In genomic region chr17:82283208-82283749, GRCh38 we compare ENCODE assay signal across 8 cellular contexts. TPM values are rescaled to one million over a fixed set of nuclear protein-coding genes. Genes with fewer than 3 reads are reported as not detected.
DNase-seq lines count a peak whose midpoint lies in the region; ATAC-seq lines count a peak whose summit lies in the region.

No MANE protein-coding gene starts in this region.

- no peak overlapping the region for H2AFZ ChIP-seq in mesenchymal stem cell (ENCODE audit: low read depth, low read length)

- H3K4me3 ChIP-seq in mesenchymal stem cell (ENCODE audit: insufficient read depth in 1 of 2, low read depth in 1 of 2, low read length in 2 of 2), result no peak overlapping the region

- peak overlapping the region in 1 of 2 experiments; percentile 0 for H3K4ac ChIP-seq in mesenchymal stem cell (ENCODE audit: low read depth in 1 of 2, low read length in 2 of 2)

- no peak overlapping the region for H3K27ac ChIP-seq in mesenchymal stem cell (ENCODE audit: low read length, poor library complexity, severe bottlenecking)

- H4K91ac ChIP-seq in mesenchymal stem cell (ENCODE audit: low read length), result peak overlapping the region; percentile 66

- no peaks in the 10 kb centered on the region for H3K9me3 Mint-ChIP-seq in activated T-cell treated with anti-CD3 and anti-CD28 coated beads, Interleukin-2, amount 50 U/mL, for 4 hours

- H3K4me2 ChIP-seq in mesenchymal stem cell (ENCODE audit: low read length, poor library complexity, severe bottlenecking), result peak overlapping the region; percentile 32

- in situ Hi-C loops in Caki2 (cut with HindIII; ENCODE audit: low pct_unique_long_range_greater_than_20kb, low sequenced_read_pairs), result no loop called here

- peak; percentile 81 to 89 for ATAC-seq in activated T-cell treated with anti-CD3 and anti-CD28 coated beads, Interleukin-2, amount 50 U/mL, for 4 hours
- ATAC-seq in HG03196 (IDR thresholded peaks at IDR 0.05; ENCODE audit: unreplicated experiment) (no peak), HG03469 (IDR thresholded peaks at IDR 0.05; ENCODE audit: unreplicated experiment) (no peak)

- H3K36me3 Mint-ChIP-seq in activated T-cell treated with anti-CD3 and anti-CD28 coated beads, Interleukin-2, amount 50 U/mL, for 4 hours (ENCODE audit: insufficient read depth), result no peaks in the 10 kb centered on the region

- H3K9ac ChIP-seq in mesenchymal stem cell (ENCODE audit: low read length), result peak overlapping the region; percentile 15

- H3K18ac ChIP-seq in mesenchymal stem cell (ENCODE audit: low read depth in 1 of 2, low read length in 2 of 2), result peak overlapping the region; percentile 9 to 79

- H3K14ac ChIP-seq in mesenchymal stem cell (ENCODE audit: low read length in 2 of 2), result peak overlapping the region in 1 of 2 experiments; percentile 66

- H3K23ac ChIP-seq in mesenchymal stem cell (ENCODE audit: low read length in 2 of 2), result no peak overlapping the region

- H2BK12ac ChIP-seq in mesenchymal stem cell (ENCODE audit: low read length in 2 of 2), result peak overlapping the region in 1 of 2 experiments; percentile 74

- no peak overlapping the region for H3K4me3 Mint-ChIP-seq in activated T-cell treated with anti-CD3 and anti-CD28 coated beads, Interleukin-2, amount 50 U/mL, for 4 hours

- H3K27me3 ChIP-seq in mesenchymal stem cell (ENCODE audit: control insufficient read depth in 1 of 2, insufficient read depth in 1 of 2, low read length in 2 of 2), result no peaks in the 10 kb centered on the region

- DNase-seq in Caki2 (ENCODE audit: low read depth) (peak; percentile 78), M059J (ENCODE audit: low read depth) (peak; percentile 98), mesenchymal stem cell (peak; percentile 90), LoVo (ENCODE audit: low spot score) (no peak), GDM1 (lab: John Stamatoyannopoulos, UW) (no peak)
- DNase-seq in activated T-cell treated with anti-CD3 and anti-CD28 coated beads, Interleukin-2, amount 50 U/mL, for 4 hours, result peak; percentile 32

- H3K36me3 ChIP-seq in mesenchymal stem cell (ENCODE audit: control insufficient read depth in 1 of 2, insufficient read depth in 2 of 2, low read depth in 1 of 2, low read length in 2 of 2), result peaks cover 0 to under 1% of the 10 kb centered on the region in 2 experiments

- H3K79me1 ChIP-seq in mesenchymal stem cell (replicated peaks; ENCODE audit: low read length, poor library complexity, severe bottlenecking), result no peaks in the 10 kb centered on the region

- no peak overlapping the region for H2BK5ac ChIP-seq in mesenchymal stem cell (ENCODE audit: low read depth, low read length, poor library complexity, severe bottlenecking)

- peak overlapping the region; percentile 49 for H2AK5ac ChIP-seq in mesenchymal stem cell (ENCODE audit: low read length, severe bottlenecking)

- H2BK120ac ChIP-seq in mesenchymal stem cell (ENCODE audit: low read depth, low read length), result peak overlapping the region; percentile 11

- peaks cover 37% of the 10 kb centered on the region for H3K4me1 ChIP-seq in mesenchymal stem cell (ENCODE audit: control insufficient read depth, insufficient read depth, low read depth, low read length)

- H3K9me3 ChIP-seq in mesenchymal stem cell (ENCODE audit: control insufficient read depth, low read length), result no peaks in the 10 kb centered on the region

- peak overlapping the region; percentile 53 for H4K8ac ChIP-seq in mesenchymal stem cell (ENCODE audit: low read length)

- WGBS in mesenchymal stem cell, result 43% methylated on average over 13 of the region's 13 CpGs

- H3K27me3 Mint-ChIP-seq in activated T-cell treated with anti-CD3 and anti-CD28 coated beads, Interleukin-2, amount 50 U/mL, for 4 hours (ENCODE audit: low read depth), result no peaks in the 10 kb centered on the region

- H3K4me1 Mint-ChIP-seq in activated T-cell treated with anti-CD3 and anti-CD28 coated beads, Interleukin-2, amount 50 U/mL, for 4 hours (ENCODE audit: low read depth), result peaks cover 22% of the 10 kb centered on the region

- H2BK15ac ChIP-seq in mesenchymal stem cell (ENCODE audit: low read depth, poor library complexity, severe bottlenecking), result peak overlapping the region; percentile 8

RNA-seq across cellular contexts. Expression of gene CSNK1D, which starts 9.8 kb away (rescaled TPM):
- 73.2 and 80.4 TPM in 2 replicates for total RNA-seq in Caki2 (2014; rRNA removed; shearing (Covaris generic); ENCODE audit: low replicate concordance)
- 41.6 and 43.7 TPM in 2 replicates for total RNA-seq in M059J (2014; rRNA removed; shearing (Covaris generic))
- total RNA-seq in activated T-cell treated with anti-CD3 and anti-CD28 coated beads, Interleukin-2, amount 50 U/mL, for 4 hours, result 100 to 1,000 TPM; 152 to 170 (median 164) TPM
- 100 TPM for polyA plus RNA-seq in mesenchymal stem cell (2013, experiment 1 of 2)
- 98.8 TPM for polyA plus RNA-seq in mesenchymal stem cell (2013, experiment 2 of 2)

RNA-seq across cellular contexts. Expression of gene CD7, which starts 34.1 kb away (rescaled TPM):
- total RNA-seq in Caki2 (2014; rRNA removed; shearing (Covaris generic); ENCODE audit: low replicate concordance), result not detected in 2 replicates
- total RNA-seq in M059J (2014; rRNA removed; shearing (Covaris generic)), result not detected in 2 replicates
- total RNA-seq in activated T-cell treated with anti-CD3 and anti-CD28 coated beads, Interleukin-2, amount 50 U/mL, for 4 hours, result 100 to 1,000 TPM; 256 to 382 (median 364) TPM
- polyA plus RNA-seq in mesenchymal stem cell (2013, experiment 1 of 2), result 0.03 TPM
- polyA plus RNA-seq in mesenchymal stem cell (2013, experiment 2 of 2), result 0.12 TPM

RNA-seq across cellular contexts. Expression of gene SECTM1, which starts 50.3 kb away (rescaled TPM):
- 0.24 TPM in 1 of 2 replicates, not detected in the other for total RNA-seq in Caki2 (2014; rRNA removed; shearing (Covaris generic); ENCODE audit: low replicate concordance)
- 30.2 and 41.0 TPM in 2 replicates for total RNA-seq in M059J (2014; rRNA removed; shearing (Covaris generic))
- 1 to 10 TPM; 2.6 to 3.8 (median 3.0) TPM for total RNA-seq in activated T-cell treated with anti-CD3 and anti-CD28 coated beads, Interleukin-2, amount 50 U/mL, for 4 hours
- 3.1 TPM for polyA plus RNA-seq in mesenchymal stem cell (2013, experiment 1 of 2)
- polyA plus RNA-seq in mesenchymal stem cell (2013, experiment 2 of 2), result 3.2 TPM

RNA-seq across cellular contexts. Expression of gene SLC16A3, which starts 54.4 kb away (rescaled TPM):
- 589 and 677 TPM in 2 replicates for total RNA-seq in Caki2 (2014; rRNA removed; shearing (Covaris generic); ENCODE audit: low replicate concordance)
- total RNA-seq in M059J (2014; rRNA removed; shearing (Covaris generic)), result 48.1 and 84.8 TPM in 2 replicates
- total RNA-seq in activated T-cell treated with anti-CD3 and anti-CD28 coated beads, Interleukin-2, amount 50 U/mL, for 4 hours, result 10 to 100 TPM; 22.0 to 31.5 (median 26.3) TPM
- polyA plus RNA-seq in mesenchymal stem cell (2013, experiment 1 of 2), result 217 TPM
- polyA plus RNA-seq in mesenchymal stem cell (2013, experiment 2 of 2), result 200 TPM

Comparison
In these comparisons a context has a peak if more than half of its experiments do, and no peak if none do; other contexts are left out.
1. DNase-seq: peak in Caki2 (single experiment), M059J (single experiment), activated T-cell treated with anti-CD3 and anti-CD28 coated beads, Interleukin-2, amount 50 U/mL, for 4 hours (single experiment) and mesenchymal stem cell (single experiment); none in LoVo (single experiment) and GDM1 (single experiment).
2. ATAC-seq: peak in activated T-cell treated with anti-CD3 and anti-CD28 coated beads, Interleukin-2, amount 50 U/mL, for 4 hours (2 of 2); none in HG03196 (single experiment) and HG03469 (single experiment).
3. RNA of gene CD7, which starts 34.1 kb away (total RNA-seq): 256 to 382 TPM in activated T-cell treated with anti-CD3 and anti-CD28 coated beads, Interleukin-2, amount 50 U/mL, for 4 hours; not detected in M059J and not detected in Caki2; every median in the first group is over 100 times any median in the second.